6 cellular contexts compared by ENCODE assay signal in genomic region chr5:181203842-181204560, GRCh38. TPM values are rescaled to one million over a fixed set of nuclear protein-coding genes. Genes with fewer than 3 reads are reported as not detected.
A peak's percentile ranks its signal among the peaks of the same experiment; 100 is the strongest.
DNase-seq lines count a peak whose midpoint lies in the region; ATAC-seq and TF ChIP-seq lines count a peak whose summit lies in the region.

No MANE protein-coding gene starts in this region.

- peak; percentile 64 for DNase-seq in activated naive CD8-positive, alpha-beta T cell treated with anti-CD3 and anti-CD28 coated beads, Interleukin-2, amount 10 ng/mL, durations not matched to agents 7 days and 5 days
- DNase-seq in nucleus accumbens (lab: John Stamatoyannopoulos, UW) (no peak), hepatic stellate cell (ENCODE audit: low spot score) (no peak)

- peaks cover 63% of the 10 kb centered on the region for H3K27me3 ChIP-seq in DOHH2 (ENCODE audit: control insufficient read depth, low read length)
- H3K27me3 ChIP-seq in muscle layer of colon (ENCODE audit: control insufficient read depth in 1 of 2, insufficient read depth in 2 of 2, low read length in 2 of 2): peaks cover 0 to 17% of the 10 kb centered on the region in 2 donors

- H3K27ac ChIP-seq in DOHH2 (ENCODE audit: low read depth, low read length) (no peak overlapping the region), muscle layer of colon (ENCODE audit: low read depth, low read length) (no peak overlapping the region)

- H3K79me2 ChIP-seq in DOHH2 (ENCODE audit: control insufficient read depth, low read length): no peaks in the 10 kb centered on the region

- peak overlapping the region; percentile 65 for H3K27ac Mint-ChIP-seq in activated naive CD8-positive, alpha-beta T cell treated with anti-CD3 and anti-CD28 coated beads, Interleukin-2, amount 10 ng/mL, durations not matched to agents 7 days and 5 days

- TF ChIP-seq CTCF in DOHH2 (IDR thresholded peaks at IDR 0.05; ENCODE audit: low read depth, low read length, poor library complexity, severe bottlenecking): no peak

- H3K4me3 Mint-ChIP-seq in activated naive CD8-positive, alpha-beta T cell treated with anti-CD3 and anti-CD28 coated beads, Interleukin-2, amount 10 ng/mL, durations not matched to agents 7 days and 5 days: peak overlapping the region; percentile 84

- peaks cover 22% of the 10 kb centered on the region for H3F3A ChIP-seq in DOHH2 (ENCODE audit: control insufficient read depth, insufficient read depth)

- H3K9me3 Mint-ChIP-seq in activated naive CD8-positive, alpha-beta T cell treated with anti-CD3 and anti-CD28 coated beads, Interleukin-2, amount 10 ng/mL, durations not matched to agents 7 days and 5 days: no peaks in the 10 kb centered on the region

- H3K9me3 ChIP-seq in DOHH2 (ENCODE audit: control insufficient read depth, insufficient read depth, low read length) (no peaks in the 10 kb centered on the region), muscle layer of colon (ENCODE audit: low read length) (no peaks in the 10 kb centered on the region)

- POLR2A ChIA-PET in activated naive CD8-positive, alpha-beta T cell treated with anti-CD3 and anti-CD28 coated beads, Interleukin-2, amount 10 ng/mL, durations not matched to agents 7 days and 5 days (lab: Charles Lee): interaction anchor here (1.3 to 6.5 kb wide), 6 partner anchors 12 to 56 kb away, joined by 3 to 131 read pairs (median 4); partner anchors contain the start of genes RACK1 and TRIM41

- H3K4me1 ChIP-seq in DOHH2 (ENCODE audit: control insufficient read depth, low read length): peaks cover 53% of the 10 kb centered on the region
- peaks cover 19% of the 10 kb centered on the region for H3K4me1 ChIP-seq in muscle layer of colon (ENCODE audit: insufficient read depth, low read length)

- H3K36me3 Mint-ChIP-seq in activated naive CD8-positive, alpha-beta T cell treated with anti-CD3 and anti-CD28 coated beads, Interleukin-2, amount 10 ng/mL, durations not matched to agents 7 days and 5 days: peaks cover 2% of the 10 kb centered on the region

- no peaks in the 10 kb centered on the region for H3K36me3 ChIP-seq in DOHH2 (ENCODE audit: control insufficient read depth, low read length)
- H3K36me3 ChIP-seq in muscle layer of colon (ENCODE audit: insufficient read depth, low read length): no peaks in the 10 kb centered on the region

- peak overlapping the region; percentile 83 for H3K4me2 ChIP-seq in DOHH2 (ENCODE audit: low read length)

- H3K4me3 ChIP-seq in DOHH2 (ENCODE audit: low read length) (peak overlapping the region; percentile 80), muscle layer of colon (ENCODE audit: low read depth in 1 of 2, low read length in 2 of 2) (peak overlapping the region; percentile 54 to 62)

- no peak overlapping the region for H3K9ac ChIP-seq in muscle layer of colon (ENCODE audit: low read length)

- H3K4me1 Mint-ChIP-seq in activated naive CD8-positive, alpha-beta T cell treated with anti-CD3 and anti-CD28 coated beads, Interleukin-2, amount 10 ng/mL, durations not matched to agents 7 days and 5 days: peaks cover 27% of the 10 kb centered on the region

- peak; percentile 6 for ATAC-seq in activated naive CD8-positive, alpha-beta T cell treated with anti-CD3 and anti-CD28 coated beads, Interleukin-2, amount 10 ng/mL, durations not matched to agents 7 days and 5 days (ENCODE audit: low read depth)
- ATAC-seq in GM19397 (IDR thresholded peaks at IDR 0.05; ENCODE audit: unreplicated experiment): no peak

- H4K20me1 ChIP-seq in DOHH2 (ENCODE audit: control insufficient read depth, insufficient read depth, low read depth, low read length): no peaks in the 10 kb centered on the region

- H3K27me3 Mint-ChIP-seq in activated naive CD8-positive, alpha-beta T cell treated with anti-CD3 and anti-CD28 coated beads, Interleukin-2, amount 10 ng/mL, durations not matched to agents 7 days and 5 days: peaks cover 39% of the 10 kb centered on the region

- H3K9me2 ChIP-seq in DOHH2 (replicated peaks; ENCODE audit: control insufficient read depth, low read length): no peaks in the 10 kb centered on the region

RNA-seq across cellular contexts. Expression of gene TRIM7, which starts 1.0 kb away (rescaled TPM):
- 1 to 10 TPM; 2.5 to 2.6 TPM for total RNA-seq in activated naive CD8-positive, alpha-beta T cell treated with anti-CD3 and anti-CD28 coated beads, Interleukin-2, amount 10 ng/mL, durations not matched to agents 7 days and 5 days

RNA-seq across cellular contexts. Expression of gene TRIM41, which starts 19.1 kb away (rescaled TPM):
- 10 to 100 TPM; 44.5 to 49.7 TPM for total RNA-seq in activated naive CD8-positive, alpha-beta T cell treated with anti-CD3 and anti-CD28 coated beads, Interleukin-2, amount 10 ng/mL, durations not matched to agents 7 days and 5 days

RNA-seq across cellular contexts. Expression of gene RACK1, which starts 39.7 kb away (rescaled TPM):
- 1,000 to 10,000 TPM; 1,741 to 1,808 TPM for total RNA-seq in activated naive CD8-positive, alpha-beta T cell treated with anti-CD3 and anti-CD28 coated beads, Interleukin-2, amount 10 ng/mL, durations not matched to agents 7 days and 5 days

RNA-seq across cellular contexts. Expression of gene OR2V2, which starts 56.6 kb away (rescaled TPM):
- not detected for total RNA-seq in activated naive CD8-positive, alpha-beta T cell treated with anti-CD3 and anti-CD28 coated beads, Interleukin-2, amount 10 ng/mL, durations not matched to agents 7 days and 5 days

RNA-seq across cellular contexts. Expression of gene TRIM52, which starts 56.9 kb away (rescaled TPM):
- 10 to 100 TPM; 43.0 to 43.5 TPM for total RNA-seq in activated naive CD8-positive, alpha-beta T cell treated with anti-CD3 and anti-CD28 coated beads, Interleukin-2, amount 10 ng/mL, durations not matched to agents 7 days and 5 days
